22 cellular contexts compared by ENCODE assay signal in the genomic region with DNA sequence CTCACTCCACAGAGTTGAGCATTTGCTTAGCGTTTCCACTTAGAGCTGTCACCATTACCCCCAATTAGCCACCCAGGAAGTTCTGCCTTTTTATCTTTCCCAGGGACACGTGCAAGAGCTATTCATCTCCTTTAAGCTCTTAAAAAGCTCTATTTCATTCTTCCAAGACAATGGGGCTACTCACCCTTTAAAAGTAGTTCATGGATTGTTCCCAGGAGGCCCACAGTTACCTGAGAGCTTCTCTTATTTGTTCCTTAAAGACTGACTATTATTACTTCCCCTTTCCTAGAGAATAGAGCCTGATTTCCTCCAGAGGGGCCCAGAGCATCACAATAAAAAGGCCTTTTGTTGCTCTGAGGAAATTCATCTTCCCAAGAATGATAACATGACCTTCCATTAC.
DNase-seq lines count a peak whose midpoint lies in the region; ATAC-seq and TF ChIP-seq lines count a peak whose summit lies in the region.
"Had no signal": no experiment of that assay in that cellular context is flagged by ENCODE, and none has a peak within 500 bp of the region (broad histone marks: within the 10 kb centered on the region; RNA-seq: fewer than 3 reads in every experiment).

No MANE protein-coding gene starts in this region.

- H3K36me3 ChIP-seq in HUES48 (ENCODE audit: control insufficient read depth, insufficient read depth, low read length) (no peaks in the 10 kb centered on the region), endodermal cell (ENCODE audit: control insufficient read depth, insufficient read depth, low read length) (no peaks in the 10 kb centered on the region)
- H3K36me3 ChIP-seq: BLaER1 treated with 17β-estradiol and CSF1 and Interleukin-3, amounts not matched to agents 10 nM and 100 nM; SJSA1 had no signal

- no peak overlapping the region for H3K9ac ChIP-seq in HUES48 (ENCODE audit: low read depth, low read length)
- H3K9ac ChIP-seq in endodermal cell (ENCODE audit: extremely low read depth, low read length, poor library complexity, severe bottlenecking), result no peak overlapping the region
- H3K9ac ChIP-seq: BLaER1 treated with 17β-estradiol and CSF1 and Interleukin-3, amounts not matched to agents 10 nM and 100 nM had no signal

- H3K27ac Mint-ChIP-seq in endodermal cell (no peak overlapping the region), immature natural killer cell (no peak overlapping the region)
- H3K27ac Mint-ChIP-seq: CD4-positive, alpha-beta memory T cell had no signal

- H3K4me3 Mint-ChIP-seq in endodermal cell, result no peak overlapping the region
- no peak overlapping the region for H3K4me3 Mint-ChIP-seq in immature natural killer cell
- H3K4me3 Mint-ChIP-seq: CD4-positive, alpha-beta memory T cell had no signal

- peaks cover 17% of the 10 kb centered on the region for H3K4me1 ChIP-seq in HUES48 (ENCODE audit: control insufficient read depth, insufficient read depth, low read length)
- peaks cover 8% of the 10 kb centered on the region for H3K4me1 ChIP-seq in endodermal cell (ENCODE audit: control insufficient read depth, insufficient read depth, low read length)
- H3K4me1 ChIP-seq: BLaER1 treated with 17β-estradiol and CSF1 and Interleukin-3, amounts not matched to agents 10 nM and 100 nM; SJSA1 had no signal

- peak overlapping the region; percentile 86 for H3K27ac ChIP-seq in HUES48 (ENCODE audit: low read depth, low read length)
- H3K27ac ChIP-seq in endodermal cell (ENCODE audit: low read depth, low read length), result no peak overlapping the region
- H3K27ac ChIP-seq: BLaER1 treated with 17β-estradiol and CSF1 and Interleukin-3, amounts not matched to agents 10 nM and 100 nM; HL-60; SJSA1 had no signal

- DNase-seq in endodermal cell, result peak; percentile 48
- peak; percentile 17 for DNase-seq in iPS-NIHi11 (ENCODE audit: low spot score)
- peak; percentile 9 for DNase-seq in retina
- DNase-seq in left lobe of liver (ENCODE audit: low spot score), result no peak
- no peak for DNase-seq in immature natural killer cell
- no peak for DNase-seq in RKO (ENCODE audit: low spot score)
- DNase-seq: CD4-positive, alpha-beta memory T cell; DND-41; GOT3; KG1; NCI-H1105; NCI-H146; NCI-H2029; NCI-H2227 treated with DMSO at 0.1 percent for 48 hours; NCI-H510A treated with DMSO at 0.1 percent for 48 hours; NCI-H774; OCI-M1 had no signal

- no peak for TF ChIP-seq CTCF in endodermal cell (conservative IDR thresholded peaks at IDR 0.05)

- H3K9me3 Mint-ChIP-seq in endodermal cell (peaks cover 52% of the 10 kb centered on the region), immature natural killer cell (peaks cover 6 to 34% (median 17%) of the 10 kb centered on the region in 6 donors)

- H3K27me3 ChIP-seq in HUES48 (ENCODE audit: control insufficient read depth, insufficient read depth, low read length) (no peaks in the 10 kb centered on the region; the same call in 1 of the 2 replicates), endodermal cell (ENCODE audit: control insufficient read depth, insufficient read depth, low read length, poor library complexity, severe bottlenecking) (no peaks in the 10 kb centered on the region)
- H3K27me3 ChIP-seq: SJSA1 had no signal

- peaks cover 9% of the 10 kb centered on the region for H3K36me3 Mint-ChIP-seq in endodermal cell (ENCODE audit: low read depth)
- peaks cover 0 to 5% (median 0%) of the 10 kb centered on the region in 3 donors for H3K36me3 Mint-ChIP-seq in immature natural killer cell

- H3K4me3 ChIP-seq in HUES48 (ENCODE audit: low read depth, low read length) (no peak overlapping the region), endodermal cell (ENCODE audit: low read length) (no peak overlapping the region)
- H3K4me3 ChIP-seq: BLaER1 treated with 17β-estradiol and CSF1 and Interleukin-3, amounts not matched to agents 10 nM and 100 nM; SJSA1 had no signal

- ATAC-seq in left lobe of liver, result no peak
- ATAC-seq: Right ventricle myocardium inferior had no signal

- H3K4me1 Mint-ChIP-seq in endodermal cell, result peaks cover 17% of the 10 kb centered on the region
- H3K4me1 Mint-ChIP-seq in immature natural killer cell, result no peaks in the 10 kb centered on the region
- H3K4me1 Mint-ChIP-seq: CD4-positive, alpha-beta memory T cell had no signal

- H3K27me3 Mint-ChIP-seq in endodermal cell (ENCODE audit: insufficient read depth), result peaks cover 9% of the 10 kb centered on the region
- H3K27me3 Mint-ChIP-seq in immature natural killer cell (ENCODE audit: low read depth in 3 of 3), result peaks cover 0 to 6% (median 6%) of the 10 kb centered on the region in 3 donors

- H3K9me3 ChIP-seq in HUES48 (ENCODE audit: control insufficient read depth, insufficient read depth, low read length) (peaks cover 34% of the 10 kb centered on the region), endodermal cell (ENCODE audit: control insufficient read depth, low read length) (peaks cover 43% of the 10 kb centered on the region)
- H3K9me3 ChIP-seq: SJSA1 had no signal

- WGBS in endodermal cell (ENCODE audit: insufficient coverage in 1 of 2, insufficient read length in 1 of 2), 2 experiments, result 46 to 71% methylated on average over 1 to 2 of the region's 2 CpGs

Comparison
In these comparisons a context has a peak if more than half of its experiments do, and no peak if none do; other contexts are left out.
1. DNase-seq: peak in endodermal cell (single experiment), iPS-NIHi11 (single experiment) and retina (single experiment); none in left lobe of liver (single experiment), immature natural killer cell (0 of 3) and RKO (single experiment).